Comparison of ENCODE assay signal across 1 cellular context in genomic region chrX:9164535-9165425, GRCh38.
TF ChIP-seq lines count a peak whose summit lies in the region.

No MANE protein-coding gene starts in this region.

TF ChIP-seq in IMR-90, 13 proteins besides CTCF, POLR2A, EP300 and RAD21:
- TF ChIP-seq RFX5 (IDR thresholded peaks at IDR 0.05; ENCODE audit: low read depth, low read length), result no peak
- no peak for TF ChIP-seq FOS (IDR thresholded peaks at IDR 0.05; ENCODE audit: low read depth, low read length)
- TF ChIP-seq RCOR1 (IDR thresholded peaks at IDR 0.05; ENCODE audit: insufficient replicate concordance, low read length), result no peak
- TF ChIP-seq ELK1 (IDR thresholded peaks at IDR 0.05; ENCODE audit: borderline replicate concordance, low read depth, low read length), result no peak
- no peak for TF ChIP-seq MAFK (IDR thresholded peaks at IDR 0.05; ENCODE audit: low read depth, low read length)
TF ChIP-seq in IMR-90: peak in this region for 0.
